Comparison of ENCODE assay signal across 9 cellular contexts in genomic region chr19:10295847-10296591, GRCh38. TPM values are rescaled to one million over a fixed set of nuclear protein-coding genes. Genes with fewer than 3 reads are reported as not detected.
DNase-seq lines count a peak whose midpoint lies in the region; ATAC-seq and TF ChIP-seq lines count a peak whose summit lies in the region.
"Had no signal": no experiment of that assay in that cellular context is flagged by ENCODE, and none has a peak within 500 bp of the region (broad histone marks: within the 10 kb centered on the region; RNA-seq: fewer than 3 reads in every experiment).

No MANE protein-coding gene starts in this region.

- H3K4me1 ChIP-seq in BLaER1 treated with 17β-estradiol and CSF1 and Interleukin-3, amounts not matched to agents 10 nM and 100 nM = peaks cover 47 to 72% (median 57%) of the 10 kb centered on the region in 10 experiments
- no peaks in the 10 kb centered on the region; the same call in 1 of the 2 replicates for H3K4me1 ChIP-seq in H9 (ENCODE audit: insufficient read depth, low read length)
- H3K4me1 ChIP-seq in colonic mucosa = peaks cover 21% of the 10 kb centered on the region
- peaks cover 36 to 39% of the 10 kb centered on the region in 2 donors for H3K4me1 ChIP-seq in naive thymus-derived CD4-positive, alpha-beta T cell (ENCODE audit: control insufficient read depth in 2 of 2, insufficient read depth in 2 of 2, low read length in 2 of 2)

- WGBS in H9 (ENCODE audit: extremely low coverage, insufficient read length, low lambda C conversion rate) = no CpG with 5 or more reads among the region's 58 CpGs

- peak overlapping the region; percentile 59 to 84 (median 74) for H3K4me2 ChIP-seq in BLaER1 treated with 17β-estradiol and CSF1 and Interleukin-3, amounts not matched to agents 10 nM and 100 nM
- peak overlapping the region; percentile 66 for H3K4me2 ChIP-seq in H9 (ENCODE audit: insufficient read depth, insufficient read length, low read length)

- CTCF ChIA-PET in naive thymus-derived CD4-positive, alpha-beta T cell (lab: Charles Lee) = interaction anchor here (0.5 to 1.0 kb wide), 3 partner anchors 25 to 340 kb away, joined by 3 to 4 read pairs (median 3); partner anchors contain the start of gene ICAM1

- H2BK20ac ChIP-seq in H9 (ENCODE audit: low read depth, low read length, poor library complexity, severe bottlenecking) = no peak overlapping the region

- H3K9me3 ChIP-seq in BLaER1 treated with 17β-estradiol and CSF1 and Interleukin-3, amounts not matched to agents 10 nM and 100 nM (replicated peaks in 1 of 11) = peaks cover 0 to 15% (median 0%) of the 10 kb centered on the region in 11 experiments; a peak in 7 of 22 replicates
- H3K9me3 ChIP-seq in H9 (ENCODE audit: control insufficient read depth, low read depth, low read length) = no peaks in the 10 kb centered on the region
- H3K9me3 ChIP-seq in colonic mucosa = no peaks in the 10 kb centered on the region
- H3K9me3 ChIP-seq in naive thymus-derived CD4-positive, alpha-beta T cell (ENCODE audit: control insufficient read depth in 2 of 3, low read length in 3 of 3) = no peaks in the 10 kb centered on the region

- H3K27me3 ChIP-seq in BLaER1 treated with 17β-estradiol and CSF1 and Interleukin-3, amounts not matched to agents 10 nM and 100 nM = peaks cover 65 to 88% (median 80%) of the 10 kb centered on the region in 11 experiments
- H3K27me3 ChIP-seq in H9 (ENCODE audit: insufficient read depth, low read length) = peaks cover 48% of the 10 kb centered on the region
- H3K27me3 ChIP-seq in colonic mucosa = peaks cover 54% of the 10 kb centered on the region
- peaks cover 0 to 34% of the 10 kb centered on the region in 2 donors for H3K27me3 ChIP-seq in naive thymus-derived CD4-positive, alpha-beta T cell (ENCODE audit: control insufficient read depth in 2 of 2, insufficient read depth in 2 of 2, low read length in 2 of 2)

- no peak overlapping the region for H2BK5ac ChIP-seq in H9 (ENCODE audit: insufficient read length, low read length)

- intact Hi-C loops in colonic mucosa (cut with DNase I) = no loop called here
- intact Hi-C loops in naive thymus-derived CD4-positive, alpha-beta T cell (cut with micrococcal nuclease) = loop anchor here in 1 of 2 donors (1.0 kb wide), 1 partner anchor 10 kb away; the partner anchor contains the start of gene ICAM4

- no peak overlapping the region for H3K23ac ChIP-seq in H9 (ENCODE audit: insufficient read length, low read depth, low read length)

- peak overlapping the region; percentile 49 to 81 for H3K4me3 Mint-ChIP-seq in H9
- peak overlapping the region; percentile 74 to 90 (median 85) for H3K4me3 Mint-ChIP-seq in naive thymus-derived CD4-positive, alpha-beta T cell

- DNase-seq in H9 = peak; percentile 57
- DNase-seq in colonic mucosa = no peak
- no peak for DNase-seq in naive thymus-derived CD4-positive, alpha-beta T cell
- DNase-seq in T-helper 9 cell = no peak
- DNase-seq: NCI-H2029 treated with DMSO at 0.1 percent for 48 hours had no signal

- no peak overlapping the region; the same call in 1 of the 2 replicates for H3K14ac ChIP-seq in H9 (ENCODE audit: insufficient read depth, low read length)

- H4K8ac ChIP-seq in H9 (replicated peaks; ENCODE audit: insufficient read length, low read depth, low read length) = no peak overlapping the region

- no peak overlapping the region for H4K5ac ChIP-seq in H9 (ENCODE audit: insufficient read length, low read depth, low read length)

- H2BK12ac ChIP-seq in H9 (ENCODE audit: insufficient read length, low read depth, low read length) = no peak overlapping the region

- H2BK120ac ChIP-seq in H9 (ENCODE audit: low read depth, low read length, poor library complexity, severe bottlenecking) = no peak overlapping the region

- peaks cover 84% of the 10 kb centered on the region for H3K27me3 Mint-ChIP-seq in H9 (ENCODE audit: low read depth)
- peaks cover 26 to 59% (median 31%) of the 10 kb centered on the region in 5 donors for H3K27me3 Mint-ChIP-seq in naive thymus-derived CD4-positive, alpha-beta T cell

- H3K79me2 ChIP-seq in H9 (ENCODE audit: insufficient read depth, low read length) = no peaks in the 10 kb centered on the region

- H3K79me1 ChIP-seq in H9 (ENCODE audit: insufficient read depth, low read depth, low read length, poor library complexity, severe bottlenecking) = no peaks in the 10 kb centered on the region

- POLR2A ChIA-PET in naive thymus-derived CD4-positive, alpha-beta T cell (lab: Charles Lee) = interaction anchor here (0.5 to 0.7 kb wide), 2 partner anchors 9 to 62 kb away, joined by 3 read pairs; partner anchors contain the start of gene ICAM4

- no peaks in the 10 kb centered on the region for H3K36me3 ChIP-seq in BLaER1 treated with 17β-estradiol and CSF1 and Interleukin-3, amounts not matched to agents 10 nM and 100 nM
- H3K36me3 ChIP-seq in colonic mucosa = no peaks in the 10 kb centered on the region
- H3K36me3 ChIP-seq in naive thymus-derived CD4-positive, alpha-beta T cell (ENCODE audit: control insufficient read depth in 2 of 3, insufficient read depth in 3 of 3, low read length in 3 of 3) = no peaks in the 10 kb centered on the region

- H3K23me2 ChIP-seq in H9 (ENCODE audit: insufficient read length, low read depth, low read length, poor library complexity, severe bottlenecking) = peaks cover 21% of the 10 kb centered on the region

- H3K9me3 Mint-ChIP-seq in H9 = peaks cover 0 to 2% of the 10 kb centered on the region in 2 experiments; a peak in 2 of 5 replicates
- peaks cover 0 to 4% (median 0%) of the 10 kb centered on the region in 11 donors for H3K9me3 Mint-ChIP-seq in naive thymus-derived CD4-positive, alpha-beta T cell

- no peak for ATAC-seq in naive thymus-derived CD4-positive, alpha-beta T cell
- no peak for ATAC-seq in GM21737 (IDR thresholded peaks at IDR 0.05; ENCODE audit: unreplicated experiment)
- no peak for ATAC-seq in HG02642 (IDR thresholded peaks at IDR 0.05; ENCODE audit: poor library complexity, unreplicated experiment)
- no peak for ATAC-seq in HG02588 (IDR thresholded peaks at IDR 0.05; ENCODE audit: unreplicated experiment)

- no peak overlapping the region for H2AFZ ChIP-seq in H9 (ENCODE audit: low read length)

- H3K27ac ChIP-seq in BLaER1 treated with 17β-estradiol and CSF1 and Interleukin-3, amounts not matched to agents 10 nM and 100 nM = no peak overlapping the region
- H3K27ac ChIP-seq in H9 (ENCODE audit: insufficient read length, low read depth, low read length) = no peak overlapping the region
- H3K27ac ChIP-seq in colonic mucosa = no peak overlapping the region
- H3K27ac ChIP-seq in naive thymus-derived CD4-positive, alpha-beta T cell (ENCODE audit: low read depth, low read length) = no peak overlapping the region

- no peak overlapping the region for H3K18ac ChIP-seq in H9 (ENCODE audit: insufficient read length, low read depth, low read length)

- H3K9ac ChIP-seq in BLaER1 treated with 17β-estradiol and CSF1 and Interleukin-3, amounts not matched to agents 10 nM and 100 nM = peak overlapping the region in 1 of 11 experiments; percentile 18; a peak in 1 of 22 replicates
- H3K9ac ChIP-seq in H9 (ENCODE audit: extremely low read depth, insufficient read length, low read length) (no peak overlapping the region), colonic mucosa (ENCODE audit: low read depth in 2 of 2, low read length in 2 of 2) (peak overlapping the region; percentile 44 to 55)

- no peak overlapping the region; a peak in 1 of 7 replicates for H3K27ac Mint-ChIP-seq in H9
- peak overlapping the region in 5 of 9 donors; percentile 45 to 83 (median 74) for H3K27ac Mint-ChIP-seq in naive thymus-derived CD4-positive, alpha-beta T cell

- H4K20me1 ChIP-seq in BLaER1 treated with 17β-estradiol and CSF1 and Interleukin-3, amounts not matched to agents 10 nM and 100 nM = peaks cover 0 to 51% (median 25%) of the 10 kb centered on the region in 11 experiments; a peak in 20 of 22 replicates
- no peaks in the 10 kb centered on the region for H4K20me1 ChIP-seq in H9 (ENCODE audit: control insufficient read depth, insufficient read depth, insufficient read length)

- H3K56ac ChIP-seq in H9 (ENCODE audit: insufficient read length, low read depth, low read length) = no peak overlapping the region

- TF ChIP-seq CTCF in H9 (conservative IDR thresholded peaks at IDR 0.05) = no peak
- TF ChIP-seq CTCF in colonic mucosa (IDR thresholded peaks at IDR 0.05) = no peak

- H3K4me3 ChIP-seq in BLaER1 treated with 17β-estradiol and CSF1 and Interleukin-3, amounts not matched to agents 10 nM and 100 nM = peak overlapping the region; percentile 26 to 59 (median 40); a peak in 19 of 20 replicates
- peak overlapping the region; percentile 22 for H3K4me3 ChIP-seq in colonic mucosa
- peak overlapping the region; percentile 77 for H3K4me3 ChIP-seq in naive thymus-derived CD4-positive, alpha-beta T cell (ENCODE audit: low read length)

- no peak overlapping the region for H2AK5ac ChIP-seq in H9 (ENCODE audit: insufficient read length, low read length)

- H3K36me3 Mint-ChIP-seq in H9 (ENCODE audit: insufficient read depth in 1 of 3, low read depth in 3 of 3) = no peaks in the 10 kb centered on the region; a peak in 3 of 7 replicates
- H3K36me3 Mint-ChIP-seq in naive thymus-derived CD4-positive, alpha-beta T cell = peaks cover 0 to 9% (median 0%) of the 10 kb centered on the region in 5 donors

- H3K4ac ChIP-seq in H9 (ENCODE audit: low read depth, low read length) = no peak overlapping the region

- no peak overlapping the region for H4K91ac ChIP-seq in H9 (ENCODE audit: insufficient read length, low read depth, low read length)

- H2BK15ac ChIP-seq in H9 (ENCODE audit: low read depth, low read length) = no peak overlapping the region

- no peak overlapping the region for H3T11ph ChIP-seq in H9 (ENCODE audit: low read length)

- H3K4me1 Mint-ChIP-seq in H9 = peaks cover 6 to 29% of the 10 kb centered on the region in 2 experiments
- peaks cover 19 to 41% (median 29%) of the 10 kb centered on the region in 7 donors for H3K4me1 Mint-ChIP-seq in naive thymus-derived CD4-positive, alpha-beta T cell

RNA-seq across cellular contexts. Expression of gene ICAM5, which starts 6.3 kb away (rescaled TPM):
- total RNA-seq in H9 (2021) = 1.4 and 1.6 TPM in 2 replicates
- total RNA-seq in colonic mucosa = 1 to 10 TPM in 1 of 2 donors, under 1 TPM in 1; 0.74 to 1.3 TPM
- total RNA-seq in naive thymus-derived CD4-positive, alpha-beta T cell = 1 to 10 TPM in 1 of 5 experiments, under 1 TPM in 2, not detected in 2; 0.46 to 2.4 (median 0.48) TPM
- polyA plus RNA-seq in naive thymus-derived CD4-positive, alpha-beta T cell = not detected

RNA-seq across cellular contexts. Expression of gene ICAM4, which starts 9.3 kb away (rescaled TPM):
- total RNA-seq in H9 (2021) = 1.1 TPM in 2 replicates
- total RNA-seq in colonic mucosa = under 1 TPM; 0.19 to 0.37 TPM
- 1 to 10 TPM in 3 of 5 experiments, under 1 TPM in 2; 0.40 to 3.7 (median 1.2) TPM for total RNA-seq in naive thymus-derived CD4-positive, alpha-beta T cell
- polyA plus RNA-seq in naive thymus-derived CD4-positive, alpha-beta T cell = under 1 TPM; 0.52 to 0.55 TPM

RNA-seq across cellular contexts. Expression of gene ZGLP1, which starts 13.6 kb away (rescaled TPM):
- total RNA-seq in H9 (2021) (6.9 and 7.0 TPM in 2 replicates), colonic mucosa (1 to 10 TPM in 1 of 2 donors, under 1 TPM in 1; 0.96 to 5.1 TPM)
- total RNA-seq in naive thymus-derived CD4-positive, alpha-beta T cell = 10 to 100 TPM in 1 of 5 experiments, 1 to 10 TPM in 4; 1.2 to 11.4 (median 6.2) TPM
- under 1 TPM in 1 of 2 donors, not detected in 1; 0.22 TPM for polyA plus RNA-seq in naive thymus-derived CD4-positive, alpha-beta T cell

RNA-seq across cellular contexts. Expression of gene FDX2, which starts 19.8 kb away (rescaled TPM):
- 26.8 and 27.7 TPM in 2 replicates for total RNA-seq in H9 (2021)
- total RNA-seq in colonic mucosa = 10 to 100 TPM; 10.7 to 19.8 TPM
- total RNA-seq in naive thymus-derived CD4-positive, alpha-beta T cell = 10 to 100 TPM in 2 of 5 experiments, 1 to 10 TPM in 3; 5.7 to 10.5 (median 9.3) TPM
- polyA plus RNA-seq in naive thymus-derived CD4-positive, alpha-beta T cell = 10 to 100 TPM; 18.3 to 19.4 TPM

RNA-seq across cellular contexts. Expression of gene ICAM1, which starts 25.1 kb away (rescaled TPM):
- total RNA-seq in H9 (2021) (2.1 and 2.3 TPM in 2 replicates), colonic mucosa (10 to 100 TPM in 1 of 2 donors, 1 to 10 TPM in 1; 3.5 to 13.1 TPM)
- total RNA-seq in naive thymus-derived CD4-positive, alpha-beta T cell = 10 to 100 TPM in 3 of 5 experiments, 1 to 10 TPM in 2; 3.6 to 47.2 (median 16.3) TPM
- 1 to 10 TPM; 1.2 to 3.9 TPM for polyA plus RNA-seq in naive thymus-derived CD4-positive, alpha-beta T cell

Comparison
In these comparisons a context has a peak if more than half of its experiments do, and no peak if none do; other contexts are left out.
1. H3K4me3 ChIP-seq: peak in every context shown above with its lines; median percentile 77 in naive thymus-derived CD4-positive, alpha-beta T cell; 40 in BLaER1 treated with 17β-estradiol and CSF1 and Interleukin-3, amounts not matched to agents 10 nM and 100 nM; 22 in colonic mucosa.
2. H3K27ac Mint-ChIP-seq: peak in naive thymus-derived CD4-positive, alpha-beta T cell (5 of 9); none in H9 (0 of 3).